Comparison of ENCODE assay signal across 17 cellular contexts in the genomic region with DNA sequence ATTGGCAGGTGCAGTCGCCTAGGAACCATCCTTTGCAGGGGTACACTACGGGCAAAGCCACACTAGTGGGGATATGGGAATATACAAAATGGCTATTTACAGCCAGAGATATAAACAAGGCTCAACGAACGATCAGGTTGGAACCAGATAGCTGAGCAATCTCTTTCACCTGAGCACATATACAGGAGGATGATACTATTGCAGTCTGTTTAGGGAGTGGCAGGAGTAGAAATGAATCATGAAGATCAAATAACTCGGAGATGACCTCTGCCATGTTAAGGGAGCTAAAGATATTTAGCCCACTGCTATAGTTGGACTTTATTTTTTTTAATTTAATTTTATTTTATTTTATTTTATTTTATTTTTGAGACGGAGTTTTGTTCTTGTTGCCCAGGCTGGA.
"Had no signal": no experiment of that assay in that cellular context is flagged by ENCODE, and none has a peak within 500 bp of the region (broad histone marks: within the 10 kb centered on the region; RNA-seq: fewer than 3 reads in every experiment).

No MANE protein-coding gene starts in this region.

- H3K27ac Mint-ChIP-seq: natural killer cell, neural progenitor cell, progenitor cell of endocrine pancreas had no signal

- DNase-seq: colonic mucosa; dermis blood vessel endothelial cell; erythroblast; heart left ventricle; hippocampal formation; natural killer cell; nucleus accumbens; pancreas; right cardiac atrium; small intestine; stimulated activated CD4-positive, alpha-beta T cell treated with anti-CD3 and anti-CD28 coated beads, Interleukin-12 subunit alpha, Interleukin-12 subunit beta, amount 100 ng/mL, for 4 hours; stimulated activated naive CD4-positive, alpha-beta T cell; tibial artery; upper lobe of right lung had no signal

- H3K36me3 Mint-ChIP-seq: natural killer cell, neural progenitor cell had no signal

- H3K9me3 Mint-ChIP-seq: natural killer cell, neural progenitor cell had no signal

- H3K4me3 ChIP-seq: colonic mucosa, heart left ventricle, neural progenitor cell, pancreas, tibial artery, upper lobe of right lung, vagina had no signal

- H3K4me3 Mint-ChIP-seq: natural killer cell, neural progenitor cell had no signal
